Comparison of ENCODE assay signal across 8 cellular contexts in genomic region chr18:45197526-45197970, GRCh38.
DNase-seq lines count a peak whose midpoint lies in the region; ATAC-seq and TF ChIP-seq lines count a peak whose summit lies in the region.

No MANE protein-coding gene starts in this region.

- peak; percentile 95 for ATAC-seq in activated CD4-positive, alpha-beta T cell treated with anti-CD3 and anti-CD28 coated beads for 36 hours
- ATAC-seq in HG02623 (IDR thresholded peaks at IDR 0.05; ENCODE audit: unreplicated experiment) (peak; percentile 99), heart right ventricle (no peak)

- WGBS in heart right ventricle, 2 donors, result 84 to 85% methylated on average over 5 of the region's 5 CpGs

- CTCF ChIA-PET in activated CD4-positive, alpha-beta T cell treated with anti-CD3 and anti-CD28 coated beads for 36 hours (lab: Charles Lee), result interaction anchor here (0.6 to 0.9 kb wide), 2 partner anchors 16 to 781 kb away, joined by 5 to 8 read pairs; no protein-coding TSS in a partner anchor
- CTCF ChIA-PET in activated CD4-positive, alpha-beta T cell treated with anti-CD3 and anti-CD28 coated beads, Interleukin-2, amount 10 ng/mL, durations not matched to agents 7 days and 5 days (lab: Charles Lee), result interaction anchor here (0.8 kb wide), 1 partner anchor 10 kb away, joined by 3 read pairs; no protein-coding TSS in a partner anchor
- CTCF ChIA-PET in CD4-positive, alpha-beta memory T cell (lab: Charles Lee; ENCODE audit: partially characterized antibody), result no interaction called here

- H3K9me3 ChIP-seq in CD4-positive, alpha-beta memory T cell (ENCODE audit: control insufficient read depth in 1 of 2, low read length in 2 of 2), result no peaks in the 10 kb centered on the region
- peaks cover 0 to 3% (median 0%) of the 10 kb centered on the region in 11 donors for H3K9me3 ChIP-seq in heart right ventricle

- TF ChIP-seq CTCF in heart right ventricle (IDR thresholded peaks at IDR 0.05), result no peak

- peak; percentile 47 for DNase-seq in activated CD4-positive, alpha-beta T cell treated with anti-CD3 and anti-CD28 coated beads for 36 hours
- no peak for DNase-seq in activated CD4-positive, alpha-beta T cell treated with anti-CD3 and anti-CD28 coated beads, Interleukin-2, amount 10 ng/mL, durations not matched to agents 7 days and 5 days
- DNase-seq in NCI-H460 (ENCODE audit: extremely low read depth, low read depth) (peak; percentile 74), retina (peak; percentile 7), NCI-H1092 treated with DMSO at 0.1 percent for 48 hours (lab: John Stamatoyannopoulos, UW) (no peak), heart right ventricle (no peak)
- no peak for DNase-seq in CD4-positive, alpha-beta memory T cell

- H3K4me1 Mint-ChIP-seq in activated CD4-positive, alpha-beta T cell treated with anti-CD3 and anti-CD28 coated beads for 36 hours, result peaks cover 3% of the 10 kb centered on the region
- H3K4me1 Mint-ChIP-seq in activated CD4-positive, alpha-beta T cell treated with anti-CD3 and anti-CD28 coated beads, Interleukin-2, amount 10 ng/mL, durations not matched to agents 7 days and 5 days, result no peaks in the 10 kb centered on the region
- H3K4me1 Mint-ChIP-seq in CD4-positive, alpha-beta memory T cell, result no peaks in the 10 kb centered on the region

- no peaks in the 10 kb centered on the region for H3K36me3 ChIP-seq in CD4-positive, alpha-beta memory T cell (ENCODE audit: insufficient read depth, low read length)
- no peaks in the 10 kb centered on the region for H3K36me3 ChIP-seq in heart right ventricle

- POLR2A ChIA-PET in activated CD4-positive, alpha-beta T cell treated with anti-CD3 and anti-CD28 coated beads for 36 hours (lab: Charles Lee), result no interaction called here
- POLR2A ChIA-PET in activated CD4-positive, alpha-beta T cell treated with anti-CD3 and anti-CD28 coated beads, Interleukin-2, amount 10 ng/mL, durations not matched to agents 7 days and 5 days (lab: Charles Lee), result no interaction called here
- POLR2A ChIA-PET in CD4-positive, alpha-beta memory T cell (lab: Charles Lee; ENCODE audit: partially characterized antibody), result no interaction called here

- peaks cover 14% of the 10 kb centered on the region for H3K27me3 Mint-ChIP-seq in activated CD4-positive, alpha-beta T cell treated with anti-CD3 and anti-CD28 coated beads for 36 hours
- peaks cover 14% of the 10 kb centered on the region for H3K27me3 Mint-ChIP-seq in activated CD4-positive, alpha-beta T cell treated with anti-CD3 and anti-CD28 coated beads, Interleukin-2, amount 10 ng/mL, durations not matched to agents 7 days and 5 days
- peaks cover 3 to 10% of the 10 kb centered on the region in 2 donors for H3K27me3 Mint-ChIP-seq in CD4-positive, alpha-beta memory T cell

- no peak overlapping the region for H3K4me3 Mint-ChIP-seq in activated CD4-positive, alpha-beta T cell treated with anti-CD3 and anti-CD28 coated beads for 36 hours
- H3K4me3 Mint-ChIP-seq in activated CD4-positive, alpha-beta T cell treated with anti-CD3 and anti-CD28 coated beads, Interleukin-2, amount 10 ng/mL, durations not matched to agents 7 days and 5 days, result no peak overlapping the region
- no peak overlapping the region for H3K4me3 Mint-ChIP-seq in CD4-positive, alpha-beta memory T cell

- no peaks in the 10 kb centered on the region for H3K27me3 ChIP-seq in CD4-positive, alpha-beta memory T cell (ENCODE audit: insufficient read depth, low read length)
- H3K27me3 ChIP-seq in heart right ventricle, result peaks cover 0 to 9% (median 0%) of the 10 kb centered on the region in 7 donors

- H3K4me1 ChIP-seq in CD4-positive, alpha-beta memory T cell (ENCODE audit: insufficient read depth, low read length), result no peaks in the 10 kb centered on the region
- H3K4me1 ChIP-seq in heart right ventricle, result no peaks in the 10 kb centered on the region

- no peak overlapping the region for H3K4me3 ChIP-seq in CD4-positive, alpha-beta memory T cell (ENCODE audit: low read length in 2 of 2)
- H3K4me3 ChIP-seq in heart right ventricle, result no peak overlapping the region

- H3K27ac ChIP-seq in CD4-positive, alpha-beta memory T cell (ENCODE audit: low read depth, low read length), result no peak overlapping the region
- no peak overlapping the region for H3K27ac ChIP-seq in heart right ventricle

- no peak overlapping the region for H3K27ac Mint-ChIP-seq in activated CD4-positive, alpha-beta T cell treated with anti-CD3 and anti-CD28 coated beads for 36 hours
- H3K27ac Mint-ChIP-seq in activated CD4-positive, alpha-beta T cell treated with anti-CD3 and anti-CD28 coated beads, Interleukin-2, amount 10 ng/mL, durations not matched to agents 7 days and 5 days, result no peak overlapping the region
- H3K27ac Mint-ChIP-seq in CD4-positive, alpha-beta memory T cell, result no peak overlapping the region

- intact Hi-C loops in activated CD4-positive, alpha-beta T cell treated with anti-CD3 and anti-CD28 coated beads for 36 hours (cut with DNase I, micrococcal nuclease), result loop anchor here (5.0 to 10.0 kb wide), 2 partner anchors 305 to 313 kb away; no protein-coding TSS in a partner anchor
- intact Hi-C loops in CD4-positive, alpha-beta memory T cell (cut with micrococcal nuclease), result no loop called here
- intact Hi-C loops in heart right ventricle (cut with DNase I), result no loop called here

- H3K36me3 Mint-ChIP-seq in activated CD4-positive, alpha-beta T cell treated with anti-CD3 and anti-CD28 coated beads for 36 hours (ENCODE audit: low read depth), result no peaks in the 10 kb centered on the region
- H3K36me3 Mint-ChIP-seq in activated CD4-positive, alpha-beta T cell treated with anti-CD3 and anti-CD28 coated beads, Interleukin-2, amount 10 ng/mL, durations not matched to agents 7 days and 5 days (ENCODE audit: low read depth), result no peaks in the 10 kb centered on the region
- H3K36me3 Mint-ChIP-seq in CD4-positive, alpha-beta memory T cell, result no peaks in the 10 kb centered on the region

- peaks cover 4% of the 10 kb centered on the region for H3K9me3 Mint-ChIP-seq in activated CD4-positive, alpha-beta T cell treated with anti-CD3 and anti-CD28 coated beads for 36 hours (ENCODE audit: low read depth)
- H3K9me3 Mint-ChIP-seq in activated CD4-positive, alpha-beta T cell treated with anti-CD3 and anti-CD28 coated beads, Interleukin-2, amount 10 ng/mL, durations not matched to agents 7 days and 5 days, result no peaks in the 10 kb centered on the region
- no peaks in the 10 kb centered on the region for H3K9me3 Mint-ChIP-seq in CD4-positive, alpha-beta memory T cell

Comparison
In these comparisons a context has a peak if more than half of its experiments do, and no peak if none do; other contexts are left out.
1. DNase-seq: peak in activated CD4-positive, alpha-beta T cell treated with anti-CD3 and anti-CD28 coated beads for 36 hours (single experiment), NCI-H460 (single experiment) and retina (single experiment); none in activated CD4-positive, alpha-beta T cell treated with anti-CD3 and anti-CD28 coated beads, Interleukin-2, amount 10 ng/mL, durations not matched to agents 7 days and 5 days (single experiment), NCI-H1092 treated with DMSO at 0.1 percent for 48 hours (single experiment), CD4-positive, alpha-beta memory T cell (0 of 5) and heart right ventricle (0 of 2).
2. ATAC-seq: peak in activated CD4-positive, alpha-beta T cell treated with anti-CD3 and anti-CD28 coated beads for 36 hours (single experiment) and HG02623 (single experiment); none in heart right ventricle (0 of 8).
3. intact Hi-C loops: an anchor here in activated CD4-positive, alpha-beta T cell treated with anti-CD3 and anti-CD28 coated beads for 36 hours (5.0 to 10.0 kb wide); none called in CD4-positive, alpha-beta memory T cell and heart right ventricle.